ENCODE assay signal across 8 cellular contexts in the genomic region with DNA sequence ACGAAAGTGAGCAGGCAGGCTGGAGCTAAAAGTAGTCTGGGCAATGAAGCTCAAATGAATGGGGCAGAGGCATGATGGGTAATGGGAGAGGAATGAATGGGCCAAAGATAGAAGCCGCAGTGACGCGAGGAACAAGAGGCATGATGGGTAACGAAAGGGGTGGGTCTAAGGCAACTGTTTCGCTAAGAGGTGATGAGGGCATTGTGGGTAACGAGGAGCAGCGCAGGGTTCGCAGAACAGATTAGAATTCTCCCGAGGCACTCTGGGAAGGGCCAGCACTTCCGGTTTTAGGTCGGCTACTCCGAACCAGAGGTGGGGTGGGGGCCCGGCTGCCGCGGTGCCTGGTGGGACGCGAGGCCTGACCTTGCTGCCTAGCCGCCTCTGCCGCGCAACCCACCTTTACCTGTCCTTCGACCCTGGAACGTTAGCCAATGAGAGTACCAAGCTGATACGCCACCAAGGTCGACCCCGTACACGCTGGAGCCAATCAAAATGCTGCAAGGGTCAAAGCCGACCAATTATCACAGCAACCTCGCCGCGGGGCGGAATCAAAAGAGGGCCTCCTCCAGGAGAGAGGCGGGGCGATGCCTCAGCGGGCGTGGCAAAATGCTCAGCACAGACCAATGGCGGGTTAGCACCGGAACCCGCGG. TPM values are rescaled to one million over a fixed set of nuclear protein-coding genes. Genes with fewer than 3 reads are reported as not detected.
DNase-seq lines count a peak whose midpoint lies in the region; ATAC-seq and TF ChIP-seq lines count a peak whose summit lies in the region.

No MANE protein-coding gene starts in this region.

- peaks cover 15% of the 10 kb centered on the region for H3K4me1 ChIP-seq in mucosa of descending colon (ENCODE audit: low read depth)
- peaks cover 13% of the 10 kb centered on the region for H3K4me1 ChIP-seq in thymus (ENCODE audit: control insufficient read depth, insufficient read depth, low read length)

- TF ChIP-seq CTCF in activated CD8-positive, alpha-beta T cell treated with anti-CD3 and anti-CD28 coated beads for 36 hours (IDR thresholded peaks at IDR 0.05): no peak
- TF ChIP-seq CTCF in mucosa of descending colon (IDR thresholded peaks at IDR 0.05): no peak

- CTCF ChIA-PET in activated CD8-positive, alpha-beta T cell treated with anti-CD3 and anti-CD28 coated beads for 36 hours (lab: Charles Lee): interaction anchor here (0.7 to 1.4 kb wide), 6 partner anchors 13 to 166 kb away, joined by 3 to 4 read pairs (median 3); no protein-coding TSS in a partner anchor

- peaks cover 35% of the 10 kb centered on the region for H3K36me3 Mint-ChIP-seq in activated CD8-positive, alpha-beta T cell treated with anti-CD3 and anti-CD28 coated beads for 36 hours (ENCODE audit: low read depth)

- H3K9me3 Mint-ChIP-seq in activated CD8-positive, alpha-beta T cell treated with anti-CD3 and anti-CD28 coated beads for 36 hours: no peaks in the 10 kb centered on the region

- under 1% methylated on average over 40 of the region's 40 CpGs for WGBS in thymus

- H3K27me3 Mint-ChIP-seq in activated CD8-positive, alpha-beta T cell treated with anti-CD3 and anti-CD28 coated beads for 36 hours: no peaks in the 10 kb centered on the region

- H3K36me3 ChIP-seq in mucosa of descending colon (ENCODE audit: low read depth): peaks cover 8% of the 10 kb centered on the region
- peaks cover 17% of the 10 kb centered on the region for H3K36me3 ChIP-seq in thymus (ENCODE audit: control insufficient read depth, insufficient read depth)

- peak; percentile 100 for DNase-seq in DMS79 (lab: John Stamatoyannopoulos, UW)
- peak; percentile 100 for DNase-seq in NCI-H69 (lab: John Stamatoyannopoulos, UW)
- peak; percentile 100 for DNase-seq in activated CD8-positive, alpha-beta T cell treated with anti-CD3 and anti-CD28 coated beads for 36 hours
- DNase-seq in mucosa of descending colon: peak in 2 of 3 donors; percentile 96 to 100

- peak overlapping the region; percentile 95 for H3K27ac Mint-ChIP-seq in activated CD8-positive, alpha-beta T cell treated with anti-CD3 and anti-CD28 coated beads for 36 hours

- H3K4me1 Mint-ChIP-seq in activated CD8-positive, alpha-beta T cell treated with anti-CD3 and anti-CD28 coated beads for 36 hours (ENCODE audit: low read depth): peaks cover 31% of the 10 kb centered on the region

- peak overlapping the region; percentile 98 for H3K27ac ChIP-seq in thymus (ENCODE audit: low read depth)

- POLR2A ChIA-PET in activated CD8-positive, alpha-beta T cell treated with anti-CD3 and anti-CD28 coated beads for 36 hours (lab: Charles Lee): interaction anchor here (1.0 to 3.6 kb wide), 3 partner anchors 10 to 14 kb away, joined by 3 to 27 read pairs (median 9); partner anchors contain the start of gene APOE

- no peaks in the 10 kb centered on the region for H3K9me3 ChIP-seq in mucosa of descending colon
- H3K9me3 ChIP-seq in thymus (ENCODE audit: control insufficient read depth): no peaks in the 10 kb centered on the region

- peak; percentile 65 for ATAC-seq in GM19468 (IDR thresholded peaks at IDR 0.05; ENCODE audit: extremely low read depth, unreplicated experiment)
- ATAC-seq in HG03575 (IDR thresholded peaks at IDR 0.05; ENCODE audit: extremely low read depth, insufficient number of reproducible peaks, low FRiP score, unreplicated experiment): peak; percentile 60
- ATAC-seq in activated CD8-positive, alpha-beta T cell treated with anti-CD3 and anti-CD28 coated beads for 36 hours: peak; percentile 81
- ATAC-seq in esophagus mucosa: peak; percentile 91
- ATAC-seq in mucosa of descending colon: peak; percentile 88

- intact Hi-C loops in activated CD8-positive, alpha-beta T cell treated with anti-CD3 and anti-CD28 coated beads for 36 hours (cut with micrococcal nuclease): no loop called here
- intact Hi-C loops in mucosa of descending colon (cut with DNase I, micrococcal nuclease): no loop called here

- peak overlapping the region; percentile 78 for H3K4me3 Mint-ChIP-seq in activated CD8-positive, alpha-beta T cell treated with anti-CD3 and anti-CD28 coated beads for 36 hours

- H3K27me3 ChIP-seq in thymus (ENCODE audit: control insufficient read depth, insufficient read depth): no peaks in the 10 kb centered on the region

- peak overlapping the region; percentile 25 for H3K4me3 ChIP-seq in mucosa of descending colon
- H3K4me3 ChIP-seq in thymus (ENCODE audit: low read length): peak overlapping the region; percentile 65

RNA-seq across cellular contexts. Expression of gene TOMM40, which starts 0.6 kb away (rescaled TPM):
- 100 to 1,000 TPM; 134 to 138 TPM for total RNA-seq in activated CD8-positive, alpha-beta T cell treated with anti-CD3 and anti-CD28 coated beads for 36 hours
- total RNA-seq in esophagus mucosa (71.4 TPM), mucosa of descending colon (10 to 100 TPM; 47.9 to 82.6 (median 53.5) TPM)
- polyA plus RNA-seq in thymus: 25.6 TPM

RNA-seq across cellular contexts. Expression of gene APOE, which starts 15.1 kb away (rescaled TPM):
- total RNA-seq in activated CD8-positive, alpha-beta T cell treated with anti-CD3 and anti-CD28 coated beads for 36 hours: 1 to 10 TPM in 1 of 2 experiments, under 1 TPM in 1; 0.87 to 1.2 TPM
- total RNA-seq in esophagus mucosa (5.7 TPM), mucosa of descending colon (10 to 100 TPM; 32.7 to 74.6 (median 46.2) TPM)
- polyA plus RNA-seq in thymus: 334 TPM

RNA-seq across cellular contexts. Expression of gene APOC1, which starts 23.9 kb away (rescaled TPM):
- total RNA-seq in activated CD8-positive, alpha-beta T cell treated with anti-CD3 and anti-CD28 coated beads for 36 hours: 1 to 10 TPM; 2.5 to 3.6 TPM
- total RNA-seq in esophagus mucosa (4.7 TPM), mucosa of descending colon (10 to 100 TPM in 1 of 3 donors, 1 to 10 TPM in 2; 3.6 to 12.7 (median 9.8) TPM)
- polyA plus RNA-seq in thymus: 249 TPM

RNA-seq across cellular contexts. Expression of gene NECTIN2, which starts 44.4 kb away (rescaled TPM):
- under 1 TPM; 0.36 to 0.65 TPM for total RNA-seq in activated CD8-positive, alpha-beta T cell treated with anti-CD3 and anti-CD28 coated beads for 36 hours
- total RNA-seq in esophagus mucosa: 64.4 TPM
- total RNA-seq in mucosa of descending colon: 100 to 1,000 TPM in 1 of 3 donors, 10 to 100 TPM in 2; 65.3 to 109 (median 98.8) TPM
- 19.5 TPM for polyA plus RNA-seq in thymus

RNA-seq across cellular contexts. Expression of gene APOC4, which starts 51.5 kb away (rescaled TPM):
- total RNA-seq in activated CD8-positive, alpha-beta T cell treated with anti-CD3 and anti-CD28 coated beads for 36 hours: not detected
- total RNA-seq in esophagus mucosa: not detected
- not detected for total RNA-seq in mucosa of descending colon
- polyA plus RNA-seq in thymus: 0.32 TPM

Comparison
In these comparisons a context has a peak if more than half of its experiments do, and no peak if none do; other contexts are left out.
1. Peak in every context shown above with its lines: DNase-seq, ATAC-seq, H3K4me3 ChIP-seq and H3K27ac ChIP-seq.